ENCODE assay signal across 1 cellular context in genomic region chr9:126248680-126249079, GRCh38.
TF ChIP-seq lines count a peak whose summit lies in the region.

No MANE protein-coding gene starts in this region.

TF ChIP-seq in SK-N-SH, 30 proteins besides CTCF, POLR2A, EP300 and RAD21 (continued from another document):
- TF ChIP-seq TCF12 (IDR thresholded peaks at IDR 0.05), result 0 out of 2 replicates have a peak, but pooled peaks have one; percentile 18
TF ChIP-seq in SK-N-SH: peak in this region for 1.
